ENCODE assay signal across 23 cellular contexts in the genomic region with DNA sequence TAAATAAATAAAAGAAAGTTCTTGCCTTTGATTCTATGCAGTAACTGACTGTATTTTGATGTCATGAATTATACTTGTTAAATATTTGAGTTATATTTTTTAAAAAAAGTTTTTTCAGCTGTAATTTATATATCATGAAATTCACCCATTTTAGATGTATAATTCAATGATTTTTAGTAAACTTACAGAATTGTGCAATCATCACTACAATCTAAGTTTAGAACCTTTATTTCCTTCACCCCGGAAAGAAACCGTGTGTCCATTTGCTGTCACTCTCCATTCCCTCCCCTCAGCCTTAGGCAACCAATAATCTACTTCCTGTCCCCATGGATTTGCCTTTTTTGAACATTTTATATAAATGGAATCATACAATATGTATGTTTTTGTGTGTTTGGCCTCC.
"Had no signal": no experiment of that assay in that cellular context is flagged by ENCODE, and none has a peak within 500 bp of the region (broad histone marks: within the 10 kb centered on the region; RNA-seq: fewer than 3 reads in every experiment).

No MANE protein-coding gene starts in this region.

- H3K27me3 ChIP-seq: esophagus squamous epithelium, gastrocnemius medialis, heart right ventricle, left lung had no signal

- H3K4me3 ChIP-seq: esophagus squamous epithelium, gastrocnemius medialis, heart right ventricle, left lung, lower lobe of right lung, mucosa of descending colon had no signal

- H3K36me3 ChIP-seq: esophagus squamous epithelium, gastrocnemius medialis, heart right ventricle, left lung, lower lobe of right lung had no signal

- H3K27ac ChIP-seq: epithelial cell of prostate, esophagus squamous epithelium, gastrocnemius medialis, heart right ventricle, left lung, lower lobe of right lung had no signal

- H3K9me3 ChIP-seq: esophagus squamous epithelium, gastrocnemius medialis, heart right ventricle, left lung, lower lobe of right lung, mucosa of descending colon had no signal

- ATAC-seq: effector memory CD8-positive, alpha-beta T cell; esophagus mucosa; gastrocnemius medialis; heart right ventricle; left cardiac atrium; left lung; left ventricle myocardium superior; lower lobe of right lung; naive thymus-derived CD8-positive, alpha-beta T cell had no signal

- H3K4me1 ChIP-seq: lower lobe of right lung had no signal

- DNase-seq: cortex of kidney; effector CD8-positive, alpha-beta T cell; effector memory CD8-positive, alpha-beta T cell; endodermal cell; erythroblast; esophagus squamous epithelium; foreskin fibroblast; foreskin melanocyte; gastrocnemius medialis; glutamatergic neuron; head of caudate nucleus; heart right ventricle; hippocampal formation; left cardiac atrium; left lung; left ventricle myocardium superior; lower lobe of right lung; mesenchymal stem cell; mucosa of descending colon; naive B cell; naive thymus-derived CD8-positive, alpha-beta T cell had no signal
